Comparison of ENCODE assay signal across 8 cellular contexts in the genomic region with DNA sequence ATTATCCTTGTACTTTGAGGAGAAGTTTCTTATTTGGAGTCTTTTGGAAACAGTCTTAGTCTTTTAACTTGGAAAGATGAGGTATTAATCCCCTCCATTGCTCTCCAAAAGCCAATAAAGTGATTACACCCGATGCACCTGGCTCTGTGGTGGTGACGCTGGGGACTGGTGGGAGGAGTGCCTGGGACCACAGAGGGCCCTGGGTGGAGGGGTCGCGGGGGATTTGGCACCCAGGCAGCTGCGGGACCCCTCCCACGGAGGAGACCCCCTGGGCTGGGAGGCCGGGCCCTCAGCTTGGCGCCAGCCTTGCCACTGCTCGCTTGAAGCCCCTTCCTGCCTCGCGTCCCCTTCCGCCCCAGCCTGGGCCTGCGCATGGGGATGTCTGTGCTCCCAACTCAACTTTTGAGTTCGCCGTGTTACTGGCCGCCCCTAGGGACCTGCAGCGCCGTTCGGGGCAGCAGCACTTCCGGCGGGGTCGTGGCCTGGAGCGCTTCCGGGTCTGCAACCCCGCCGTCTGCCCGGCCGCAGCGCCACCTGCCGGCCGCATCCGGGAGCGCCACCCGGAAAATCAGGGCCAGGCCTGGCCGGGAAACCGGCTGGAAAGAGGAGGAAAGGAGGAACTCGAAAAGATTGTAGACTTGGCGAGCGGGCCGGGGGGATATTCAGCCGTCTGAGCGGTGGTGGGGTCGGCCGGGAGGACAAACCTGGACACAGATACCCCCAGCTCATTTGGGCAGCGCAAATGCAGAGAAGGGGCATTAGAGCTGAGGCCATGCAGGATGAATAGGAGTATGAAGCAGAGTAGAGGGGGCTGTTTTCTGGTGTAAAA. TPM values are rescaled to one million over a fixed set of nuclear protein-coding genes. Genes with fewer than 3 reads are reported as not detected.
DNase-seq lines count a peak whose midpoint lies in the region; ATAC-seq and TF ChIP-seq lines count a peak whose summit lies in the region.

No MANE protein-coding gene starts in this region.

- peaks cover 28% of the 10 kb centered on the region for H3K36me3 Mint-ChIP-seq in activated naive CD8-positive, alpha-beta T cell treated with anti-CD3 and anti-CD28 coated beads, Interleukin-2, amount 50 U/mL, for 24 hours (ENCODE audit: low read depth)

- peaks cover 28% of the 10 kb centered on the region for H3K4me1 ChIP-seq in Loucy (ENCODE audit: insufficient read depth, low read length, poor library complexity, severe bottlenecking)
- H3K4me1 ChIP-seq in left ventricle myocardium inferior = peaks cover 72% of the 10 kb centered on the region
- peaks cover 18% of the 10 kb centered on the region for H3K4me1 ChIP-seq in rectal smooth muscle tissue (ENCODE audit: control insufficient read depth, insufficient read depth, low read length)

- DNase-seq in NCI-H446 (lab: John Stamatoyannopoulos, UW) = peak; percentile 25 to 74
- no peak for DNase-seq in NCI-H446 treated with DMSO at 0.1 percent for 48 hours (lab: John Stamatoyannopoulos, UW)
- DNase-seq in SW480 (ENCODE audit: low spot score) = peak; percentile 63
- DNase-seq in activated naive CD8-positive, alpha-beta T cell treated with anti-CD3 and anti-CD28 coated beads, Interleukin-2, amount 50 U/mL, for 24 hours = peak; percentile 91
- DNase-seq in left ventricle myocardium inferior = peak; percentile 78

- peaks cover 18% of the 10 kb centered on the region for H3F3A ChIP-seq in Loucy (ENCODE audit: low read depth)

- H3K27me3 ChIP-seq in Loucy (ENCODE audit: insufficient read depth, low read length, poor library complexity, severe bottlenecking) (peaks cover 12% of the 10 kb centered on the region), left ventricle myocardium inferior (ENCODE audit: low read depth) (no peaks in the 10 kb centered on the region), rectal smooth muscle tissue (ENCODE audit: control insufficient read depth, insufficient read depth, low read length) (no peaks in the 10 kb centered on the region)

- H3K36me3 ChIP-seq in Loucy (ENCODE audit: insufficient read depth, low read length) = peaks cover 19% of the 10 kb centered on the region; the same call in 1 of the 2 replicates
- H3K36me3 ChIP-seq in left ventricle myocardium inferior = peaks cover 26% of the 10 kb centered on the region
- H3K36me3 ChIP-seq in rectal smooth muscle tissue (ENCODE audit: control insufficient read depth, insufficient read depth, low read length) = peaks cover 10% of the 10 kb centered on the region

- TF ChIP-seq CTCF in Loucy (conservative IDR thresholded peaks at IDR 0.05; ENCODE audit: low read length) (peak; percentile 91), left ventricle myocardium inferior (IDR thresholded peaks at IDR 0.05; ENCODE audit: borderline replicate concordance) (peak; percentile 98)

- no peaks in the 10 kb centered on the region for H3K9me3 Mint-ChIP-seq in activated naive CD8-positive, alpha-beta T cell treated with anti-CD3 and anti-CD28 coated beads, Interleukin-2, amount 50 U/mL, for 24 hours

- H3K4me3 Mint-ChIP-seq in activated naive CD8-positive, alpha-beta T cell treated with anti-CD3 and anti-CD28 coated beads, Interleukin-2, amount 50 U/mL, for 24 hours = peak overlapping the region; percentile 89

- peaks cover 52% of the 10 kb centered on the region for H4K20me1 ChIP-seq in Loucy (ENCODE audit: insufficient read depth, low read length, poor library complexity, severe bottlenecking)

- H3K27ac ChIP-seq in left ventricle myocardium inferior (replicated peaks) = peak overlapping the region; percentile 98
- peak overlapping the region; percentile 68 for H3K27ac ChIP-seq in rectal smooth muscle tissue (ENCODE audit: low read depth, low read length)

- H2AFZ ChIP-seq in Loucy (ENCODE audit: low read length) = no peak overlapping the region

- H3K4me2 ChIP-seq in Loucy (ENCODE audit: low read depth, low read length, poor library complexity, severe bottlenecking) = peak overlapping the region; percentile 83

- H3K79me2 ChIP-seq in Loucy (ENCODE audit: insufficient read depth, low read length) = peaks cover 63% of the 10 kb centered on the region

- H3K27me3 Mint-ChIP-seq in activated naive CD8-positive, alpha-beta T cell treated with anti-CD3 and anti-CD28 coated beads, Interleukin-2, amount 50 U/mL, for 24 hours = no peaks in the 10 kb centered on the region

- intact Hi-C loops in left ventricle myocardium inferior (cut with micrococcal nuclease) = no loop called here

- peak; percentile 77 for ATAC-seq in activated naive CD8-positive, alpha-beta T cell treated with anti-CD3 and anti-CD28 coated beads, Interleukin-2, amount 50 U/mL, for 24 hours
- no peak for ATAC-seq in GM18873 (IDR thresholded peaks at IDR 0.05; ENCODE audit: low FRiP score, unreplicated experiment)

- H3K9me3 ChIP-seq in Loucy (ENCODE audit: insufficient read depth, low read depth, low read length) (no peaks in the 10 kb centered on the region), left ventricle myocardium inferior (replicated peaks) (no peaks in the 10 kb centered on the region)

- no peaks in the 10 kb centered on the region for H3K9me2 ChIP-seq in Loucy (replicated peaks; ENCODE audit: low read depth, low read length)

- H3K4me1 Mint-ChIP-seq in activated naive CD8-positive, alpha-beta T cell treated with anti-CD3 and anti-CD28 coated beads, Interleukin-2, amount 50 U/mL, for 24 hours = peaks cover 30% of the 10 kb centered on the region

- H3K9ac ChIP-seq in Loucy (ENCODE audit: low read depth, low read length, poor library complexity, severe bottlenecking) (peak overlapping the region; percentile 69), rectal smooth muscle tissue (ENCODE audit: low read length) (no peak overlapping the region)

- H3K27ac Mint-ChIP-seq in activated naive CD8-positive, alpha-beta T cell treated with anti-CD3 and anti-CD28 coated beads, Interleukin-2, amount 50 U/mL, for 24 hours = peak overlapping the region; percentile 87

- peak overlapping the region; percentile 94 for H3K4me3 ChIP-seq in Loucy (ENCODE audit: low read length, poor library complexity, severe bottlenecking)
- peak overlapping the region; percentile 99 for H3K4me3 ChIP-seq in left ventricle myocardium inferior
- peak overlapping the region; percentile 49 for H3K4me3 ChIP-seq in rectal smooth muscle tissue (ENCODE audit: low read length)

RNA-seq across cellular contexts. Expression of a gene that starts 8.4 kb away (rescaled TPM):
- total RNA-seq in left ventricle myocardium inferior = 0.77 TPM

RNA-seq across cellular contexts. Expression of a gene that starts 17.4 kb away (rescaled TPM):
- 0.36 TPM for total RNA-seq in left ventricle myocardium inferior

RNA-seq across cellular contexts. Expression of a gene that starts 24.4 kb away (rescaled TPM):
- total RNA-seq in left ventricle myocardium inferior = 1.1 TPM

RNA-seq across cellular contexts. Expression of a gene that starts 34.4 kb away (rescaled TPM):
- not detected for total RNA-seq in left ventricle myocardium inferior

RNA-seq across cellular contexts. Expression of a gene that starts 36.9 kb away (rescaled TPM):
- total RNA-seq in left ventricle myocardium inferior = 28.7 TPM

Comparison
In these comparisons a context has a peak if more than half of its experiments do, and no peak if none do; other contexts are left out.
1. H3K4me3 ChIP-seq: peak in every context shown above with its lines; median percentile 99 in left ventricle myocardium inferior; 94 in Loucy; 49 in rectal smooth muscle tissue.